8 cellular contexts compared by ENCODE assay signal in the genomic region with DNA sequence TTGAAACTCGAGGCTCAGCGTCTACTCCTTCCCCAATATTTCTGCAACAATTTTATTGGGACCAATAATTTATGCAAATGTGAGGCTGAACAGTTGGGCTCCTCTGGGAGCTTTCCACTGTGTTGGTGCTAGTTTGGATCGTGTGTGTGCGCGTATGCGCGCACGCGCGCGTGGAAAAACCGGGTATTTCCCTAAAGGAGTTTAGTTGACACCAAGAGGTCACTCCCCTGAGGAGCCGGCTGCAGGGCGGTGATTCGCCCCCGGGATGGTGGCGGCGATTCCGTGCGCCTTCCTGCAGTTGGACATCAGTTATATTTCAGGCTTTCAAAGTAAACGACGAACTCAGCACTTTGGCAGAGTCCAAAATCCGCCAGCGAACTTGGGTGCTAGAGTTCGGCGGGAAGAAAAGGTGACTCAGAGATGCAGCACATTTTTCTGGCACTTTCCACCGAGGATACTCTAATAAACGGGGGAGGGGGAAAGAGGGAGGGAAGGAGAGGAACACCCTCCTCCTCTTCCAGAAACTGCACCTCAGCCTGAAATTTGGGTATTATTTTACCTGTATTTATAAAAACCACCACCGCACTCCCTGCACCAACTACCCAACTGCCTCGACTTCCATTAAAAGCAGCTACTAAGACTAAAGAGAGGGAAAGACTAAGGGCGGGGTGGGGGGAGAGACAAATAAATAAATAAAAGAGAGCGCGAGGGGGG.
DNase-seq lines count a peak whose midpoint lies in the region; ATAC-seq lines count a peak whose summit lies in the region.

No MANE protein-coding gene starts in this region.

- H3K4me3 Mint-ChIP-seq in activated CD8-positive, alpha-beta T cell treated with anti-CD3 and anti-CD28 coated beads, Interleukin-2, amount 10 ng/mL, durations not matched to agents 7 days and 5 days, result peak overlapping the region; percentile 67

- CTCF ChIA-PET in activated CD8-positive, alpha-beta T cell treated with anti-CD3 and anti-CD28 coated beads, Interleukin-2, amount 10 ng/mL, durations not matched to agents 7 days and 5 days (lab: Charles Lee), result no interaction called here

- POLR2A ChIA-PET in activated CD8-positive, alpha-beta T cell treated with anti-CD3 and anti-CD28 coated beads, Interleukin-2, amount 10 ng/mL, durations not matched to agents 7 days and 5 days (lab: Charles Lee), result no interaction called here

- peaks cover 10% of the 10 kb centered on the region for H3K4me1 Mint-ChIP-seq in activated CD8-positive, alpha-beta T cell treated with anti-CD3 and anti-CD28 coated beads, Interleukin-2, amount 10 ng/mL, durations not matched to agents 7 days and 5 days (ENCODE audit: low read depth)

- peaks cover 45% of the 10 kb centered on the region for H3K27me3 Mint-ChIP-seq in activated CD8-positive, alpha-beta T cell treated with anti-CD3 and anti-CD28 coated beads, Interleukin-2, amount 10 ng/mL, durations not matched to agents 7 days and 5 days (ENCODE audit: low read depth)

- no peaks in the 10 kb centered on the region for H3K36me3 Mint-ChIP-seq in activated CD8-positive, alpha-beta T cell treated with anti-CD3 and anti-CD28 coated beads, Interleukin-2, amount 10 ng/mL, durations not matched to agents 7 days and 5 days (ENCODE audit: low read depth)

- H3K27ac Mint-ChIP-seq in activated CD8-positive, alpha-beta T cell treated with anti-CD3 and anti-CD28 coated beads, Interleukin-2, amount 10 ng/mL, durations not matched to agents 7 days and 5 days, result no peak overlapping the region

- no peak for ATAC-seq in activated CD8-positive, alpha-beta T cell treated with anti-CD3 and anti-CD28 coated beads, Interleukin-2, amount 10 ng/mL, durations not matched to agents 7 days and 5 days
- ATAC-seq in HG02798 (IDR thresholded peaks at IDR 0.05; ENCODE audit: poor library complexity, unreplicated experiment), result no peak

- peak; percentile 6 for DNase-seq in NCI-H2196 (lab: John Stamatoyannopoulos, UW; ENCODE audit: unreplicated experiment)
- no peak for DNase-seq in NCI-H2196 treated with DMSO at 0.1 percent for 48 hours (lab: John Stamatoyannopoulos, UW; ENCODE audit: unreplicated experiment)
- DNase-seq in Kasumi-1 (lab: John Stamatoyannopoulos, UW), result peak; percentile 40 to 73
- peak; percentile 22 for DNase-seq in activated CD8-positive, alpha-beta T cell treated with anti-CD3 and anti-CD28 coated beads, Interleukin-2, amount 10 ng/mL, durations not matched to agents 7 days and 5 days
- peak in 45 of 51 donors; percentile 4 to 77 (median 41) for DNase-seq in hypothalamus (lab: John Stamatoyannopoulos, UW)
- peak; percentile 20 for DNase-seq in renal cortical epithelial cell (ENCODE audit: low read depth)
- DNase-seq in NCI-H226, result no peak

- no peaks in the 10 kb centered on the region for H3K9me3 Mint-ChIP-seq in activated CD8-positive, alpha-beta T cell treated with anti-CD3 and anti-CD28 coated beads, Interleukin-2, amount 10 ng/mL, durations not matched to agents 7 days and 5 days (ENCODE audit: insufficient read depth)

Comparison
In these comparisons a context has a peak if more than half of its experiments do, and no peak if none do; other contexts are left out.
1. DNase-seq: peak in NCI-H2196 (single experiment), Kasumi-1 (2 of 2), activated CD8-positive, alpha-beta T cell treated with anti-CD3 and anti-CD28 coated beads, Interleukin-2, amount 10 ng/mL, durations not matched to agents 7 days and 5 days (single experiment), hypothalamus (45 of 51) and renal cortical epithelial cell (single experiment); none in NCI-H2196 treated with DMSO at 0.1 percent for 48 hours (single experiment) and NCI-H226 (single experiment).